ENCODE assay signal across 27 cellular contexts in the genomic region with DNA sequence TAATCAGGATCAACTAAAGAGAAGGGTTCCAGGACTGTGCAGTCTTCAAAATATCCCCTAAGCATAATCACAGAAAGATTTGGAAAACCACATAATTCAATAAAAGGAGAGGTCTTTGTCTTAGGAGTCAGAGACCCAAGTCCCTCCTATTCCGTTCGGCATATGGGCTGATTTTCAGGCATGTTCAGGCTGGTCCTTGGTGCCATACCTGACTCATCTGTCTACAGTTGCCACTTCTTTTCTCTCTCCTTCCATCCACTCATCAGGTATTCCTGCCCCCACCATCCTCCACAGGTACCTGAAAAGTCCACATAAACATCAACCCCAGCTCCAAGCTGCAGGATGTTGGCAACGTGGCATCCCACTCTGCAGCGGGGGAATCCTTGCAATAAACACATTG.
"Had no signal": no experiment of that assay in that cellular context is flagged by ENCODE, and none has a peak within 500 bp of the region (broad histone marks: within the 10 kb centered on the region; RNA-seq: fewer than 3 reads in every experiment).

No MANE protein-coding gene starts in this region.

- H3K27ac ChIP-seq: brain microvascular endothelial cell, gastroesophageal sphincter, parathyroid adenoma, right atrium auricular region, upper lobe of left lung, vagina had no signal

- ATAC-seq: gastroesophageal sphincter; naive thymus-derived CD4-positive, alpha-beta T cell; stimulated activated memory B cell treated with anti-CD40 and anti-IgM and Interleukin-4, amounts not matched to agents 10 μg/mL and 1 μg/mL and 100 μg/mL, for 72 hours; stimulated activated naive CD8-positive, alpha-beta T cell treated with anti-CD3 and anti-CD28 coated beads, Interleukin-15, amount 100 ng/mL, for 72 hours had no signal

- H3K36me3 Mint-ChIP-seq: activated naive CD8-positive, alpha-beta T cell treated with anti-CD3 and anti-CD28 coated beads, Interleukin-2, amount 10 ng/mL, durations not matched to agents 7 days and 5 days; immature natural killer cell; memory B cell; stimulated activated memory B cell treated with anti-CD40 and anti-IgM and Interleukin-4, amounts not matched to agents 10 μg/mL and 1 μg/mL and 100 μg/mL, for 72 hours had no signal

- H3K4me3 Mint-ChIP-seq: activated naive CD4-positive, alpha-beta T cell treated with anti-CD3 and anti-CD28 coated beads for 36 hours; activated naive CD8-positive, alpha-beta T cell treated with anti-CD3 and anti-CD28 coated beads, Interleukin-2, amount 10 ng/mL, durations not matched to agents 7 days and 5 days; endodermal cell; immature natural killer cell; memory B cell; naive thymus-derived CD4-positive, alpha-beta T cell; stimulated activated memory B cell treated with anti-CD40 and anti-IgM and Interleukin-4, amounts not matched to agents 10 μg/mL and 1 μg/mL and 100 μg/mL, for 72 hours; stimulated activated naive CD8-positive, alpha-beta T cell treated with anti-CD3 and anti-CD28 coated beads, Interleukin-15, amount 100 ng/mL, for 72 hours had no signal

- H3K9me3 ChIP-seq: gastroesophageal sphincter, right atrium auricular region, upper lobe of left lung, vagina had no signal

- H3K9me3 Mint-ChIP-seq: activated naive CD4-positive, alpha-beta T cell treated with anti-CD3 and anti-CD28 coated beads for 36 hours; activated naive CD8-positive, alpha-beta T cell treated with anti-CD3 and anti-CD28 coated beads, Interleukin-2, amount 10 ng/mL, durations not matched to agents 7 days and 5 days; endodermal cell; immature natural killer cell; memory B cell; naive thymus-derived CD4-positive, alpha-beta T cell; stimulated activated memory B cell treated with anti-CD40 and anti-IgM and Interleukin-4, amounts not matched to agents 10 μg/mL and 1 μg/mL and 100 μg/mL, for 72 hours; stimulated activated naive CD8-positive, alpha-beta T cell treated with anti-CD3 and anti-CD28 coated beads, Interleukin-15, amount 100 ng/mL, for 72 hours had no signal

- H3K36me3 ChIP-seq: brain microvascular endothelial cell, gastroesophageal sphincter, right atrium auricular region, upper lobe of left lung, vagina had no signal

- H3K4me1 Mint-ChIP-seq: endodermal cell had no signal

- H3K4me1 ChIP-seq: gastroesophageal sphincter, parathyroid adenoma, right atrium auricular region, upper lobe of left lung, vagina had no signal

- H3K27me3 ChIP-seq: brain microvascular endothelial cell, right atrium auricular region, upper lobe of left lung, vagina had no signal

- H3K27ac Mint-ChIP-seq: activated naive CD4-positive, alpha-beta T cell treated with anti-CD3 and anti-CD28 coated beads for 36 hours; activated naive CD8-positive, alpha-beta T cell treated with anti-CD3 and anti-CD28 coated beads, Interleukin-2, amount 10 ng/mL, durations not matched to agents 7 days and 5 days; endodermal cell; immature natural killer cell; memory B cell; naive thymus-derived CD4-positive, alpha-beta T cell; stimulated activated memory B cell treated with anti-CD40 and anti-IgM and Interleukin-4, amounts not matched to agents 10 μg/mL and 1 μg/mL and 100 μg/mL, for 72 hours; stimulated activated naive CD8-positive, alpha-beta T cell treated with anti-CD3 and anti-CD28 coated beads, Interleukin-15, amount 100 ng/mL, for 72 hours had no signal

- H3K27me3 Mint-ChIP-seq: activated naive CD8-positive, alpha-beta T cell treated with anti-CD3 and anti-CD28 coated beads, Interleukin-2, amount 10 ng/mL, durations not matched to agents 7 days and 5 days; stimulated activated naive CD8-positive, alpha-beta T cell treated with anti-CD3 and anti-CD28 coated beads, Interleukin-15, amount 100 ng/mL, for 72 hours had no signal

- H3K4me3 ChIP-seq: gastroesophageal sphincter, right atrium auricular region, smooth muscle cell, upper lobe of left lung, vagina had no signal

- DNase-seq: activated CD4-positive, alpha-beta T cell treated with anti-CD3 and anti-CD28 coated beads for 4 hours; activated CD4-positive, alpha-beta T cell treated with anti-CD3 and anti-CD28 coated beads, Interleukin-2, amount 50 U/mL, for 4 hours; activated effector memory CD4-positive, alpha-beta T cell treated with anti-CD3 and anti-CD28 coated beads, Interleukin-2, amount 50 U/mL, for 16 hours; activated naive CD4-positive, alpha-beta T cell treated with anti-CD3 and anti-CD28 coated beads for 36 hours; activated naive CD8-positive, alpha-beta T cell treated with anti-CD3 and anti-CD28 coated beads, Interleukin-2, amount 10 ng/mL, durations not matched to agents 7 days and 5 days; activated T-cell treated with anti-CD3 and anti-CD28 coated beads for 4 hours; brain microvascular endothelial cell; central memory CD4-positive, alpha-beta T cell; endodermal cell; hypothalamus; immature natural killer cell; midbrain; naive thymus-derived CD4-positive, alpha-beta T cell; occipital lobe; stimulated activated CD4-positive, alpha-beta T cell treated with anti-CD3 and anti-CD28 coated beads, Interleukin-1b, Interleukin-23, amount 100 ng/mL, for 48 hours; stimulated activated CD4-positive, alpha-beta T cell treated with anti-CD3 and anti-CD28 coated beads, Interleukin-4, amount 100 ng/mL, for 4 hours; stimulated activated CD8-positive, alpha-beta memory T cell treated with anti-CD3 and anti-CD28 coated beads, Interleukin-4, amount 100 ng/mL, for 48 hours; stimulated activated naive CD8-positive, alpha-beta T cell treated with anti-CD3 and anti-CD28 coated beads, Interleukin-15, amount 100 ng/mL, for 72 hours; substantia nigra; upper lobe of left lung had no signal
